In the genomic region with DNA sequence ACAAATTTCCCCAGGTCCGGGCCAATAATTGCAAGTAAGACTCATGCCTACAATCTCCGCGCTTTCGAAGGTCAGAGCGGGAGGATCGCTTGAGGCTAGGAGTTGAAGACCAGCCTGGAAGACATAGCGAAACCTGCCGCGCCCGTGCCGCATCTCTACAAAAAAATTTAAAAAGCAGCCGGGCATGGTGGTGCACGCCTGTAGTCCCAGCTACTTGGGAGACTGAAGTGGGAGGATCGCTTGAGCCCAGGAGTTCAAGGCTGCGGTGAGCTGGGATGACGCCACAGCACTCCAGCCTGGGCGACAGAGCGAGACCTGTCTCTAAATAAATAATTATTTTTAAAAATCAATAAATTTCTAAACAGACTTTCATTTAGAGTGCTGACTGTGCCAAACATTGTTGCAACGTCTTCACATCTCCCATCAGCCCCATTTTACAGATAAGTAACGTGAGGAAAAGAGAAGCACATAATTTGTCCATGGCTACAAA, we compare ENCODE assay signal across 1 cellular context.
TF ChIP-seq lines count a peak whose summit lies in the region.

No MANE protein-coding gene starts in this region.

TF ChIP-seq in GM12878, 131 proteins besides CTCF, POLR2A, EP300 and RAD21:
- TF ChIP-seq, protein P1, sequence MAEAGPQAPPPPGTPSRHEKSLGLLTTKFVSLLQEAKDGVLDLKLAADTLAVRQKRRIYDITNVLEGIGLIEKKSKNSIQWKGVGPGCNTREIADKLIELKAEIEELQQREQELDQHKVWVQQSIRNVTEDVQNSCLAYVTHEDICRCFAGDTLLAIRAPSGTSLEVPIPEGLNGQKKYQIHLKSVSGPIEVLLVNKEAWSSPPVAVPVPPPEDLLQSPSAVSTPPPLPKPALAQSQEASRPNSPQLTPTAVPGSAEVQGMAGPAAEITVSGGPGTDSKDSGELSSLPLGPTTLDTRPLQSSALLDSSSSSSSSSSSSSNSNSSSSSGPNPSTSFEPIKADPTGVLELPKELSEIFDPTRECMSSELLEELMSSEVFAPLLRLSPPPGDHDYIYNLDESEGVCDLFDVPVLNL (IDR thresholded peaks at IDR 0.05; ENCODE audit: low read depth, low read length) = peak; percentile 4; the same call in 1 of the 2 replicates
- TF ChIP-seq TARDBP (IDR thresholded peaks at IDR 0.05; ENCODE audit: borderline replicate concordance) = no peak
TF ChIP-seq in GM12878: peak in this region for 1.
